ENCODE assay signal across 23 cellular contexts in the genomic region with DNA sequence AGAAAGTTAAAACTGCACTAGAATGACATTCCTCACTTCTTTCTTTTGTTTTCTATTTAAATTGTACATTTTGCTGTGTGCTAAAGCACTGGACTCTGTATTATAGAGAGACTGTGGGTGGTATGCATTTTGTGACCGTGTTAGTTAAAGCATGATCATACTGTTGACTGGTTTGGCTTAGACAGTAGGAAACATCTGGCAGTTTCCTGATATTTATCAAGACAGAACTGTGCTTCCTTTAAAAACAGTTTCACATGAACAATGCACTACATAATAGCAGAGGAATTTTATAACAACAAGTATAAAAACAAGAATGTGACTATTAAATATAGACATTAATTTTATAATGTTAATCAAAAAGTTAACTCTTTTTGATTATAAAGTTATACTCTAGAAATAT. TPM values are rescaled to one million over a fixed set of nuclear protein-coding genes. Genes with fewer than 3 reads are reported as not detected.
A peak's percentile ranks its signal among the peaks of the same experiment; 100 is the strongest.
DNase-seq lines count a peak whose midpoint lies in the region; ATAC-seq and TF ChIP-seq lines count a peak whose summit lies in the region.
"Had no signal": no experiment of that assay in that cellular context is flagged by ENCODE, and none has a peak within 500 bp of the region (broad histone marks: within the 10 kb centered on the region; RNA-seq: fewer than 3 reads in every experiment).

No MANE protein-coding gene starts in this region.

- peaks cover 7% of the 10 kb centered on the region for H3F3A ChIP-seq in SK-N-SH (replicated peaks; ENCODE audit: insufficient read depth)

- peak in 1 of 2 experiments; percentile 53; a peak in 1 of 4 replicates for TF ChIP-seq EP300 in SK-N-SH (IDR thresholded peaks at IDR 0.05; ENCODE audit: borderline replicate concordance in 1 of 2, low read depth in 1 of 2, low read length in 1 of 2)

- peaks cover 14 to 25% of the 10 kb centered on the region in 2 experiments; a peak in 3 of 4 replicates for H3K4me1 ChIP-seq in SK-N-SH (ENCODE audit: control insufficient read depth in 1 of 2, insufficient read depth in 2 of 2, low read depth in 1 of 2, low read length in 1 of 2)

- no peak for TF ChIP-seq RAD21 in SK-N-SH (IDR thresholded peaks at IDR 0.05; ENCODE audit: low read length)

- peaks cover 2% of the 10 kb centered on the region for H3K27me3 Mint-ChIP-seq in mesothelial cell of epicardium (ENCODE audit: low read depth)

- no peaks in the 10 kb centered on the region for H4K20me1 ChIP-seq in SK-N-SH (ENCODE audit: insufficient read depth)

- CTCF ChIA-PET in SK-N-SH (lab: Yijun Ruan, JAX): interaction anchor here (1.0 kb wide), 1 partner anchor 23 kb away, joined by 5 read pairs; the partner anchor contains the start of gene GNG11

- WGBS in SK-N-SH (ENCODE audit: low lambda C conversion rate): 9% methylated on average over 1 of the region's 1 CpG

- H3K27ac Mint-ChIP-seq in mesothelial cell of epicardium: no peak overlapping the region
- H3K27ac Mint-ChIP-seq: activated naive CD8-positive, alpha-beta T cell had no signal

- ATAC-seq in GM19351 (IDR thresholded peaks at IDR 0.05; ENCODE audit: unreplicated experiment): no peak
- ATAC-seq: left colon had no signal

- H3K79me2 ChIP-seq in SK-N-SH (ENCODE audit: insufficient read depth): no peaks in the 10 kb centered on the region

- no peak overlapping the region for H3K4me2 ChIP-seq in SK-N-SH

- no peak overlapping the region for H3K4me3 ChIP-seq in SK-N-SH (ENCODE audit: low read depth in 2 of 2, low read length in 1 of 2)
- no peak overlapping the region for H3K4me3 ChIP-seq in fibroblast of mammary gland (ENCODE audit: control insufficient read depth, low read depth, low read length)
- H3K4me3 ChIP-seq: SJSA1 had no signal

- H3K9ac ChIP-seq in SK-N-SH: no peak overlapping the region

- POLR2A ChIA-PET in SK-N-SH (lab: Yijun Ruan, JAX): no interaction called here

- H3K27me3 ChIP-seq in SK-N-SH (ENCODE audit: insufficient read depth): no peaks in the 10 kb centered on the region

- no peaks in the 10 kb centered on the region for H3K36me3 Mint-ChIP-seq in mesothelial cell of epicardium
- H3K36me3 Mint-ChIP-seq: activated naive CD8-positive, alpha-beta T cell had no signal

- no peaks in the 10 kb centered on the region for H3K36me3 ChIP-seq in SK-N-SH (replicated peaks in 1 of 2; ENCODE audit: control insufficient read depth in 1 of 2, insufficient read depth in 2 of 2, low read length in 1 of 2)
- H3K36me3 ChIP-seq: SJSA1 had no signal

- no peak overlapping the region for H3K4me3 Mint-ChIP-seq in mesothelial cell of epicardium
- H3K4me3 Mint-ChIP-seq: activated naive CD8-positive, alpha-beta T cell had no signal

- TF ChIP-seq CTCF in SK-N-SH (IDR thresholded peaks at IDR 0.05) (no peak), fibroblast of mammary gland (conservative IDR thresholded peaks at IDR 0.05; ENCODE audit: control insufficient read depth, insufficient read depth, low read depth, low read length) (no peak), mesothelial cell of epicardium (IDR thresholded peaks at IDR 0.05; ENCODE audit: unreplicated experiment) (no peak)

- H3K9me2 ChIP-seq in SK-N-SH: no peaks in the 10 kb centered on the region

- H3K9me3 Mint-ChIP-seq in mesothelial cell of epicardium: no peaks in the 10 kb centered on the region

- H2AFZ ChIP-seq in SK-N-SH (ENCODE audit: low read depth): peak overlapping the region; percentile 26; the same call in 1 of the 2 replicates

- peak overlapping the region in 1 of 2 experiments; percentile 44; a peak in 1 of 4 replicates for H3K27ac ChIP-seq in SK-N-SH (ENCODE audit: low read depth in 2 of 2, low read length in 1 of 2)
- H3K27ac ChIP-seq: SJSA1 had no signal

- H3K9me3 ChIP-seq in SK-N-SH: no peaks in the 10 kb centered on the region
- H3K9me3 ChIP-seq: Caco-2, SJSA1 had no signal

- H3K4me1 Mint-ChIP-seq in mesothelial cell of epicardium: peaks cover 7% of the 10 kb centered on the region

- DNase-seq in EH (ENCODE audit: low read depth) (peak; percentile 36), SK-N-SH (peak; percentile 52), fibroblast of mammary gland (ENCODE audit: low read depth) (peak; percentile 41), lung microvascular endothelial cell (ENCODE audit: low read depth in 2 of 2) (peak; percentile 95 to 96), mesothelial cell of epicardium (ENCODE audit: low spot score in 2 of 2, unreplicated experiment in 2 of 2) (no peak), NCI-H2107 treated with DMSO at 0.1 percent for 48 hours (lab: John Stamatoyannopoulos, UW; ENCODE audit: unreplicated experiment) (no peak)
- no peak for DNase-seq in stimulated activated CD4-positive, alpha-beta T cell treated with anti-CD3 and anti-CD28 coated beads, Interleukin-2, amount 100 ng/mL, for 48 hours
- DNase-seq: activated CD4-positive, CD25-positive, alpha-beta regulatory T cell; activated CD8-positive, alpha-beta memory T cell treated with anti-CD3 and anti-CD28 coated beads for 24 hours; Caco-2; Kasumi-1; left colon; NCI-H1105 treated with DMSO at 0.1 percent for 48 hours; NCI-H2107; NCI-H774; occipital lobe; stimulated activated CD4-positive, alpha-beta T cell treated with anti-CD3 and anti-CD28 coated beads, Interleukin-4, amount 100 ng/mL, for 1 hour had no signal

TF ChIP-seq in SK-N-SH, 30 proteins besides CTCF, POLR2A, EP300 and RAD21:
- TF ChIP-seq YY1 (IDR thresholded peaks at IDR 0.05; ENCODE audit: low read depth): no peak
- TF ChIP-seq FOXJ3 (CRISPR knock-in tag; IDR thresholded peaks at IDR 0.05): 0 out of 2 replicates have a peak, but pooled peaks have one; percentile 24
- TF ChIP-seq CHD2 (IDR thresholded peaks at IDR 0.05; ENCODE audit: low read length, partially characterized antibody): peak; percentile 46
- TF ChIP-seq GATA2 (CRISPR knock-in tag; IDR thresholded peaks at IDR 0.05): peak; percentile 67
- TF ChIP-seq TCF12 (IDR thresholded peaks at IDR 0.05): peak; percentile 69
- TF ChIP-seq FOXM1 (IDR thresholded peaks at IDR 0.05; ENCODE audit: low read depth): no peak
- TF ChIP-seq JUND (IDR thresholded peaks at IDR 0.05): peak; percentile 12; the same call in 1 of the 2 replicates
- TF ChIP-seq MXI1 (IDR thresholded peaks at IDR 0.05; ENCODE audit: low read depth, low read length): peak; percentile 45; the same call in 1 of the 2 replicates
- TF ChIP-seq, protein P1, sequence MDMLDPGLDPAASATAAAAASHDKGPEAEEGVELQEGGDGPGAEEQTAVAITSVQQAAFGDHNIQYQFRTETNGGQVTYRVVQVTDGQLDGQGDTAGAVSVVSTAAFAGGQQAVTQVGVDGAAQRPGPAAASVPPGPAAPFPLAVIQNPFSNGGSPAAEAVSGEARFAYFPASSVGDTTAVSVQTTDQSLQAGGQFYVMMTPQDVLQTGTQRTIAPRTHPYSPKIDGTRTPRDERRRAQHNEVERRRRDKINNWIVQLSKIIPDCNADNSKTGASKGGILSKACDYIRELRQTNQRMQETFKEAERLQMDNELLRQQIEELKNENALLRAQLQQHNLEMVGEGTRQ (IDR thresholded peaks at IDR 0.05; ENCODE audit: borderline replicate concordance, low read depth, low read length): no peak
- TF ChIP-seq RCOR1 (IDR thresholded peaks at IDR 0.05; ENCODE audit: low read length): peak; percentile 81

RNA-seq across cellular contexts. Expression of gene GNG11, which starts 23.1 kb away (rescaled TPM):
- polyA plus RNA-seq in SK-N-SH (2012; rRNA removed): 9.8 and 11.5 TPM in 2 replicates
- 13.4 and 17.0 TPM in 2 replicates for polyA plus RNA-seq in SK-N-SH (2012; cell fraction: cytosol; rRNA removed)
- polyA plus RNA-seq in SK-N-SH (2012; cell fraction: nucleus; rRNA removed): 4.4 and 4.7 TPM in 2 replicates
- 361 and 479 TPM in 2 replicates for total RNA-seq in lung microvascular endothelial cell
- 5.8 to 6.7 TPM (median 6.4 TPM) in 3 replicates for total RNA-seq in mesothelial cell of epicardium
- total RNA-seq: Caco-2; T-helper 2 cell treated with Interferon-gamma antibody and Interleukin-4, amounts not matched to agents 100 ng/mL and 5 ng/mL, for 36 hours had no signal

RNA-seq across cellular contexts. Expression of gene GNGT1, which starts 38.3 kb away (rescaled TPM):
- polyA plus RNA-seq in SK-N-SH (2012; rRNA removed): 0.15 TPM in 1 of 2 replicates, not detected in the other
- polyA plus RNA-seq in SK-N-SH (2012; cell fraction: cytosol; rRNA removed): 0.08 and 0.13 TPM in 2 replicates
- 0.07 and 0.31 TPM in 2 replicates for polyA plus RNA-seq in SK-N-SH (2012; cell fraction: nucleus; rRNA removed)
- not detected in 2 replicates for total RNA-seq in lung microvascular endothelial cell
- total RNA-seq in mesothelial cell of epicardium: not detected in 3 replicates
- total RNA-seq: fibroblast of lung; left colon; occipital lobe; SJSA1; subcutaneous adipose tissue; T-helper 2 cell treated with Interferon-gamma antibody and Interleukin-4, amounts not matched to agents 100 ng/mL and 5 ng/mL, for 36 hours had no signal
- polyA plus RNA-seq: fibroblast of lung had no signal

RNA-seq across cellular contexts. Expression of gene TFPI2, which starts 54.1 kb away (rescaled TPM):
- 16.9 and 17.7 TPM in 2 replicates for polyA plus RNA-seq in SK-N-SH (2012; rRNA removed)
- polyA plus RNA-seq in SK-N-SH (2012; cell fraction: cytosol; rRNA removed): 14.4 and 15.5 TPM in 2 replicates
- polyA plus RNA-seq in SK-N-SH (2012; cell fraction: nucleus; rRNA removed): 9.0 and 11.9 TPM in 2 replicates
- 72.1 and 139 TPM in 2 replicates for total RNA-seq in lung microvascular endothelial cell
- 58.9 to 73.5 TPM (median 69.4 TPM) in 3 replicates for total RNA-seq in mesothelial cell of epicardium
- total RNA-seq: Caco-2; T-helper 2 cell treated with Interferon-gamma antibody and Interleukin-4, amounts not matched to agents 100 ng/mL and 5 ng/mL, for 36 hours had no signal

RNA-seq across cellular contexts. Expression of gene BET1, which starts 59.5 kb away (rescaled TPM):
- polyA plus RNA-seq in SK-N-SH (2012; rRNA removed): 20.1 and 27.7 TPM in 2 replicates
- polyA plus RNA-seq in SK-N-SH (2012; cell fraction: cytosol; rRNA removed): 33.3 and 44.5 TPM in 2 replicates
- 11.5 and 16.6 TPM in 2 replicates for polyA plus RNA-seq in SK-N-SH (2012; cell fraction: nucleus; rRNA removed)
- total RNA-seq in lung microvascular endothelial cell (26.2 and 28.4 TPM in 2 replicates), mesothelial cell of epicardium (24.5 to 28.5 TPM (median 26.9 TPM) in 3 replicates)

Comparison
In these comparisons a context has a peak if more than half of its experiments do, and no peak if none do; other contexts are left out.
1. DNase-seq: peak in EH (single experiment), SK-N-SH (single experiment), fibroblast of mammary gland (single experiment) and lung microvascular endothelial cell (2 of 2); none in stimulated activated CD4-positive, alpha-beta T cell treated with anti-CD3 and anti-CD28 coated beads, Interleukin-2, amount 100 ng/mL, for 48 hours (0 of 2), mesothelial cell of epicardium (0 of 2) and NCI-H2107 treated with DMSO at 0.1 percent for 48 hours (single experiment).
2. RNA of gene GNG11, which starts 23.1 kb away (total RNA-seq): 361 to 479 TPM in lung microvascular endothelial cell; 5.8 to 6.7 TPM in mesothelial cell of epicardium; every median in the first group is over 10 times any median in the second.